8 cellular contexts compared by ENCODE assay signal in genomic region chr1:113905435-113905861, GRCh38. TPM values are rescaled to one million over a fixed set of nuclear protein-coding genes. Genes with fewer than 3 reads are reported as not detected.
DNase-seq lines count a peak whose midpoint lies in the region; ATAC-seq, FAIRE-seq and TF ChIP-seq lines count a peak whose summit lies in the region.

No MANE protein-coding gene starts in this region.

- H4K20me1 ChIP-seq in GM12878 (ENCODE audit: control insufficient read depth, insufficient read depth), result no peaks in the 10 kb centered on the region

- WGBS in GM12878 (ENCODE audit: insufficient coverage, insufficient replicate concordance, low lambda C conversion rate, missing lambda C conversion rate), result 4% methylated on average over 15 of the region's 17 CpGs

- H3K27me3 ChIP-seq in GM12878 (replicated peaks in 1 of 2; ENCODE audit: control insufficient read depth in 2 of 2, insufficient read depth in 2 of 2, low read length in 1 of 2), result no peaks in the 10 kb centered on the region
- H3K27me3 ChIP-seq in subcutaneous abdominal adipose tissue (ENCODE audit: control insufficient read depth in 5 of 5, insufficient read depth in 4 of 5, low read length in 5 of 5), result no peaks in the 10 kb centered on the region

- H2AFZ ChIP-seq in GM12878 (ENCODE audit: control insufficient read depth, low read depth, low read length), result peak overlapping the region; percentile 95

- peak overlapping the region; percentile 84 for H3K27ac ChIP-seq in GM12878 (ENCODE audit: control insufficient read depth, insufficient read depth)
- H3K27ac ChIP-seq in subcutaneous abdominal adipose tissue (ENCODE audit: low read depth, low read length), result peak overlapping the region; percentile 98

- TF ChIP-seq CTCF in GM12878 (IDR thresholded peaks at IDR 0.05 in 2 of 3, conservative IDR thresholded peaks at IDR 0.05 in 1 of 3; ENCODE audit: control insufficient read depth in 2 of 3, extremely low read depth in 1 of 3, insufficient read depth in 1 of 3, low read depth in 3 of 3, low read length in 3 of 3), result no peak

- FAIRE-seq in GM12878 (lab: Jason Lieb, UNC), result no peak

- no peak for TF ChIP-seq POLR2A in GM12878 (IDR thresholded peaks at IDR 0.05; ENCODE audit: low read depth, low read length)

- H3K36me3 ChIP-seq in GM12878 (ENCODE audit: control insufficient read depth in 2 of 2, insufficient read depth in 2 of 2, low read length in 1 of 2) (peaks cover 0 to 9% of the 10 kb centered on the region in 2 experiments; a peak in 1 of 4 replicates), subcutaneous abdominal adipose tissue (ENCODE audit: control insufficient read depth in 5 of 5, insufficient read depth in 5 of 5, low read length in 5 of 5) (peaks cover 7 to 37% (median 23%) of the 10 kb centered on the region in 5 donors)

- no peak for TF ChIP-seq RAD21 in GM12878 (IDR thresholded peaks at IDR 0.05; ENCODE audit: insufficient read depth, low read depth, low read length)

- intact Hi-C loops in GM12878 (cut with micrococcal nuclease; ENCODE audit: unreplicated experiment), result loop anchor here (1.0 to 10.0 kb wide), 6 partner anchors 24 to 151 kb away; partner anchors contain the start of genes HIPK1, PHTF1 and RSBN1

- RAD21 ChIA-PET in GM12878 (lab: Charles Lee; ENCODE audit: unreplicated experiment), result interaction anchor here (0.8 to 4.0 kb wide), 9 partner anchors 15 to 71 kb away, joined by 3 to 110 read pairs (median 38); partner anchors contain the start of gene HIPK1

- in situ Hi-C loops in GM12878 (cut with MboI), result no loop called here

- POLR2A ChIA-PET in GM12878 (lab: Charles Lee), result interaction anchor here (0.6 to 5.8 kb wide), 5 partner anchors 10 to 47 kb away, joined by 4 to 68 read pairs (median 38); partner anchors contain the start of gene HIPK1

- ATAC-seq in GM21528 (IDR thresholded peaks at IDR 0.05; ENCODE audit: low FRiP score, unreplicated experiment) (peak; percentile 5), GM12878 (peak; percentile 27)

- TSS peak; percentile 75 for BruUV-seq in GM12878 (replicated peaks; lab: Mats Ljungman, UMichigan)

- H3K9ac ChIP-seq in GM12878 (ENCODE audit: control insufficient read depth, insufficient read depth, low read length) (peak overlapping the region; percentile 93), subcutaneous abdominal adipose tissue (ENCODE audit: low read length in 5 of 5) (peak overlapping the region; percentile 81 to 97 (median 89))

- H3K4me3 ChIP-seq in GM12878, result peak overlapping the region; percentile 91
- peak overlapping the region; percentile 86 to 93 (median 91) for H3K4me3 ChIP-seq in subcutaneous abdominal adipose tissue (ENCODE audit: low read depth in 1 of 5, low read length in 5 of 5)

- peak; percentile 25 for DNase-seq in ELR (ENCODE audit: low read depth)
- peak; percentile 30 for DNase-seq in NCI-H146 treated with DMSO at 0.1 percent for 48 hours (lab: John Stamatoyannopoulos, UW; ENCODE audit: unreplicated experiment)
- no peak for DNase-seq in GM12878 (ENCODE audit: low read depth, low spot score)
- DNase-seq in left kidney (ENCODE audit: low read depth, low spot score), result peak; percentile 63
- DNase-seq in hepatic stellate cell (ENCODE audit: low spot score), result no peak
- DNase-seq in 8988T, result no peak

- CTCF ChIA-PET in GM12878 (lab: Yijun Ruan, JAX), result interaction anchor here (1.0 to 7.7 kb wide), 8 partner anchors 16 to 377 kb away, joined by 3 to 79 read pairs (median 41); partner anchors contain the start of gene HIPK1

- peak overlapping the region; percentile 95 for H3K4me2 ChIP-seq in GM12878 (ENCODE audit: control insufficient read depth, insufficient read depth)

- no peak for TF ChIP-seq EP300 in GM12878 (IDR thresholded peaks at IDR 0.05; ENCODE audit: borderline replicate concordance in 1 of 2, control insufficient read depth in 1 of 2, low read depth in 2 of 2, low read length in 2 of 2)

- SMC1A ChIA-PET in GM12878 (lab: Charles Lee; ENCODE audit: uncharacterized antibody, unreplicated experiment), result interaction anchor here (1.0 to 7.9 kb wide), 11 partner anchors 11 to 72 kb away, joined by 3 to 205 read pairs (median 19); partner anchors contain the start of genes BCL2L15 and HIPK1

- H3K9me3 ChIP-seq in GM12878 (replicated peaks; ENCODE audit: control insufficient read depth, insufficient read depth, low read length), result no peaks in the 10 kb centered on the region
- H3K9me3 ChIP-seq in subcutaneous abdominal adipose tissue (ENCODE audit: control insufficient read depth in 5 of 5, low read length in 5 of 5), result no peaks in the 10 kb centered on the region

- H3K4me1 ChIP-seq in GM12878 (ENCODE audit: control insufficient read depth, insufficient read depth, low read length) (peaks cover 3% of the 10 kb centered on the region), subcutaneous abdominal adipose tissue (ENCODE audit: control insufficient read depth in 5 of 5, insufficient read depth in 5 of 5, low read length in 5 of 5) (peaks cover 9 to 30% (median 25%) of the 10 kb centered on the region in 5 donors)

- H3K79me2 ChIP-seq in GM12878 (ENCODE audit: control insufficient read depth, insufficient read depth, low read length), result peaks cover 38% of the 10 kb centered on the region

RNA-seq across cellular contexts. Expression of gene DCLRE1B, which starts 0.3 kb away (rescaled TPM):
- 4.6 and 5.2 TPM in 2 replicates for total RNA-seq in GM12878 (2013; cell fraction: nucleolus; rRNA removed)
- total RNA-seq in GM12878 (2014; rRNA removed) (13.5 and 13.8 TPM in 2 replicates), GM12878 (2014; rRNA removed; fragmentation: Illumina TruSeq; extraction: Trizol) (11.9 and 12.8 TPM in 2 replicates), GM12878 (2021) (13.6 and 14.3 TPM in 2 replicates)
- polyA plus RNA-seq in GM12878 (2011; ENCODE audit: low read depth), result 4.5 TPM
- polyA plus RNA-seq in GM12878 (2011; rRNA removed) (5.5 and 7.4 TPM in 2 replicates), GM12878 (2014; fragmentation: Illumina TruSeq; extraction: Trizol) (13.3 and 15.6 TPM in 2 replicates), GM12878 (2014; fragmentation: Nextera tagmentation; extraction: Ambion mirVana) (1 to 10 TPM; 5.4 to 7.4 TPM), GM12878 (2014; rRNA removed) (10.3 and 13.0 TPM in 2 replicates), GM12878 (2016; fragmentation: Nextera tagmentation; extraction: Ambion mirVana) (10 to 100 TPM; 16.5 to 18.3 TPM)
- 9.8 and 10.6 TPM in 2 replicates for polyA plus RNA-seq in GM12878 (2011; cell fraction: cytosol; rRNA removed)
- 4.3 and 6.0 TPM in 2 replicates for polyA plus RNA-seq in GM12878 (2011; cell fraction: nucleus; rRNA removed)
- polyA plus RNA-seq in GM12878 (2012), result 6.1 and 6.2 TPM in 2 replicates
- polyA minus RNA-seq in GM12878 (2011; rRNA and poly(A)+ RNA removed), result 6.8 and 10.5 TPM in 2 replicates
- 5.6 and 7.2 TPM in 2 replicates for polyA minus RNA-seq in GM12878 (2011; cell fraction: cytosol; rRNA and poly(A)+ RNA removed)
- polyA minus RNA-seq in GM12878 (2011; cell fraction: nucleus; rRNA and poly(A)+ RNA removed), result 2.3 and 5.5 TPM in 2 replicates

RNA-seq across cellular contexts. Expression of gene AP4B1, which starts 0.8 kb away (rescaled TPM):
- total RNA-seq in GM12878 (2013; cell fraction: nucleolus; rRNA removed), result 148 and 154 TPM in 2 replicates
- total RNA-seq in GM12878 (2014; rRNA removed) (33.5 and 37.3 TPM in 2 replicates), GM12878 (2014; rRNA removed; fragmentation: Illumina TruSeq; extraction: Trizol) (29.3 and 29.7 TPM in 2 replicates), GM12878 (2021) (23.8 and 30.7 TPM in 2 replicates)
- polyA plus RNA-seq in GM12878 (2011; ENCODE audit: low read depth), result 22.7 TPM
- polyA plus RNA-seq in GM12878 (2011; rRNA removed) (61.0 and 77.0 TPM in 2 replicates), GM12878 (2014; fragmentation: Illumina TruSeq; extraction: Trizol) (36.7 and 44.0 TPM in 2 replicates), GM12878 (2014; fragmentation: Nextera tagmentation; extraction: Ambion mirVana) (10 to 100 TPM; 27.2 to 29.0 TPM), GM12878 (2014; rRNA removed) (31.2 and 40.7 TPM in 2 replicates), GM12878 (2016; fragmentation: Nextera tagmentation; extraction: Ambion mirVana) (10 to 100 TPM; 32.6 to 38.1 TPM)
- 39.0 and 42.6 TPM in 2 replicates for polyA plus RNA-seq in GM12878 (2011; cell fraction: cytosol; rRNA removed)
- 122 and 127 TPM in 2 replicates for polyA plus RNA-seq in GM12878 (2011; cell fraction: nucleus; rRNA removed)
- 23.5 and 25.9 TPM in 2 replicates for polyA plus RNA-seq in GM12878 (2012)
- 40.2 and 49.7 TPM in 2 replicates for polyA minus RNA-seq in GM12878 (2011; rRNA and poly(A)+ RNA removed)
- 14.0 and 22.0 TPM in 2 replicates for polyA minus RNA-seq in GM12878 (2011; cell fraction: cytosol; rRNA and poly(A)+ RNA removed)
- polyA minus RNA-seq in GM12878 (2011; cell fraction: nucleus; rRNA and poly(A)+ RNA removed), result 26.4 and 37.2 TPM in 2 replicates

RNA-seq across cellular contexts. Expression of gene BCL2L15, which starts 18.1 kb away (rescaled TPM):
- total RNA-seq in GM12878 (2013; cell fraction: nucleolus; rRNA removed), result 6.2 and 13.1 TPM in 2 replicates
- total RNA-seq in GM12878 (2014; rRNA removed) (0.76 and 1.2 TPM in 2 replicates), GM12878 (2014; rRNA removed; fragmentation: Illumina TruSeq; extraction: Trizol) (0.67 and 1.1 TPM in 2 replicates), GM12878 (2021) (0.43 and 0.87 TPM in 2 replicates)
- polyA plus RNA-seq in GM12878 (2011; ENCODE audit: low read depth), result 0.30 TPM
- polyA plus RNA-seq in GM12878 (2011; rRNA removed) (1.1 and 1.4 TPM in 2 replicates), GM12878 (2014; fragmentation: Illumina TruSeq; extraction: Trizol) (0.51 and 0.62 TPM in 2 replicates), GM12878 (2014; fragmentation: Nextera tagmentation; extraction: Ambion mirVana) (under 1 TPM; 0.42 to 0.56 TPM), GM12878 (2014; rRNA removed) (0.61 and 0.74 TPM in 2 replicates), GM12878 (2016; fragmentation: Nextera tagmentation; extraction: Ambion mirVana) (under 1 TPM; 0.48 to 0.57 TPM)
- 0.24 and 0.28 TPM in 2 replicates for polyA plus RNA-seq in GM12878 (2011; cell fraction: cytosol; rRNA removed)
- 1.6 and 2.0 TPM in 2 replicates for polyA plus RNA-seq in GM12878 (2011; cell fraction: nucleus; rRNA removed)
- polyA plus RNA-seq in GM12878 (2012), result 0.18 and 0.46 TPM in 2 replicates
- 0.95 and 1.9 TPM in 2 replicates for polyA minus RNA-seq in GM12878 (2011; rRNA and poly(A)+ RNA removed)
- 0.27 and 0.83 TPM in 2 replicates for polyA minus RNA-seq in GM12878 (2011; cell fraction: cytosol; rRNA and poly(A)+ RNA removed)
- 1.2 and 2.0 TPM in 2 replicates for polyA minus RNA-seq in GM12878 (2011; cell fraction: nucleus; rRNA and poly(A)+ RNA removed)

RNA-seq across cellular contexts. Expression of gene HIPK1, which starts 23.7 kb away (rescaled TPM):
- total RNA-seq in GM12878 (2013; cell fraction: nucleolus; rRNA removed), result 23.1 and 25.9 TPM in 2 replicates
- 14.3 and 16.1 TPM in 2 replicates for total RNA-seq in GM12878 (2014; rRNA removed)
- total RNA-seq in GM12878 (2014; rRNA removed; fragmentation: Illumina TruSeq; extraction: Trizol), result 10.4 and 11.6 TPM in 2 replicates
- total RNA-seq in GM12878 (2021), result 26.5 and 28.0 TPM in 2 replicates
- 7.9 TPM for polyA plus RNA-seq in GM12878 (2011; ENCODE audit: low read depth)
- 26.9 and 33.9 TPM in 2 replicates for polyA plus RNA-seq in GM12878 (2011; rRNA removed)
- polyA plus RNA-seq in GM12878 (2011; cell fraction: cytosol; rRNA removed), result 31.9 and 32.8 TPM in 2 replicates
- 34.9 and 47.6 TPM in 2 replicates for polyA plus RNA-seq in GM12878 (2011; cell fraction: nucleus; rRNA removed)
- polyA plus RNA-seq in GM12878 (2012), result 8.5 and 11.6 TPM in 2 replicates
- polyA plus RNA-seq in GM12878 (2014; fragmentation: Illumina TruSeq; extraction: Trizol), result 17.5 and 26.6 TPM in 2 replicates
- polyA plus RNA-seq in GM12878 (2014; fragmentation: Nextera tagmentation; extraction: Ambion mirVana), result 1 to 10 TPM; 4.2 to 4.5 TPM
- 12.5 and 13.4 TPM in 2 replicates for polyA plus RNA-seq in GM12878 (2014; rRNA removed)
- 1 to 10 TPM; 4.8 to 6.1 TPM for polyA plus RNA-seq in GM12878 (2016; fragmentation: Nextera tagmentation; extraction: Ambion mirVana)
- polyA minus RNA-seq in GM12878 (2011; rRNA and poly(A)+ RNA removed), result 113 and 122 TPM in 2 replicates
- 35.3 and 36.7 TPM in 2 replicates for polyA minus RNA-seq in GM12878 (2011; cell fraction: cytosol; rRNA and poly(A)+ RNA removed)
- polyA minus RNA-seq in GM12878 (2011; cell fraction: nucleus; rRNA and poly(A)+ RNA removed), result 24.9 and 29.2 TPM in 2 replicates

RNA-seq across cellular contexts. Expression of gene PTPN22, which starts 33.9 kb away (rescaled TPM):
- 139 and 163 TPM in 2 replicates for total RNA-seq in GM12878 (2013; cell fraction: nucleolus; rRNA removed)
- 43.3 and 55.3 TPM in 2 replicates for total RNA-seq in GM12878 (2014; rRNA removed)
- total RNA-seq in GM12878 (2014; rRNA removed; fragmentation: Illumina TruSeq; extraction: Trizol), result 62.1 and 66.0 TPM in 2 replicates
- total RNA-seq in GM12878 (2021), result 39.5 and 46.6 TPM in 2 replicates
- 16.1 TPM for polyA plus RNA-seq in GM12878 (2011; ENCODE audit: low read depth)
- 29.6 and 45.0 TPM in 2 replicates for polyA plus RNA-seq in GM12878 (2011; rRNA removed)
- polyA plus RNA-seq in GM12878 (2011; cell fraction: cytosol; rRNA removed), result 8.7 and 12.8 TPM in 2 replicates
- polyA plus RNA-seq in GM12878 (2011; cell fraction: nucleus; rRNA removed), result 36.0 and 36.3 TPM in 2 replicates
- 28.2 and 29.1 TPM in 2 replicates for polyA plus RNA-seq in GM12878 (2012)
- polyA plus RNA-seq in GM12878 (2014; fragmentation: Illumina TruSeq; extraction: Trizol), result 65.1 and 89.6 TPM in 2 replicates
- polyA plus RNA-seq in GM12878 (2014; fragmentation: Nextera tagmentation; extraction: Ambion mirVana), result 10 to 100 TPM; 30.3 to 32.3 TPM
- polyA plus RNA-seq in GM12878 (2014; rRNA removed), result 21.1 and 22.8 TPM in 2 replicates
- 10 to 100 TPM; 47.0 to 49.6 TPM for polyA plus RNA-seq in GM12878 (2016; fragmentation: Nextera tagmentation; extraction: Ambion mirVana)
- polyA minus RNA-seq in GM12878 (2011; rRNA and poly(A)+ RNA removed), result 22.6 and 44.8 TPM in 2 replicates
- polyA minus RNA-seq in GM12878 (2011; cell fraction: cytosol; rRNA and poly(A)+ RNA removed), result 9.9 and 18.0 TPM in 2 replicates
- 34.8 and 53.2 TPM in 2 replicates for polyA minus RNA-seq in GM12878 (2011; cell fraction: nucleus; rRNA and poly(A)+ RNA removed)

Comparison
In these comparisons a context has a peak if more than half of its experiments do, and no peak if none do; other contexts are left out.
1. DNase-seq: peak in ELR (single experiment), NCI-H146 treated with DMSO at 0.1 percent for 48 hours (single experiment) and left kidney (single experiment); none in GM12878 (single experiment), hepatic stellate cell (single experiment) and 8988T (single experiment).